Comparison of ENCODE assay signal across 8 cellular contexts in the genomic region with DNA sequence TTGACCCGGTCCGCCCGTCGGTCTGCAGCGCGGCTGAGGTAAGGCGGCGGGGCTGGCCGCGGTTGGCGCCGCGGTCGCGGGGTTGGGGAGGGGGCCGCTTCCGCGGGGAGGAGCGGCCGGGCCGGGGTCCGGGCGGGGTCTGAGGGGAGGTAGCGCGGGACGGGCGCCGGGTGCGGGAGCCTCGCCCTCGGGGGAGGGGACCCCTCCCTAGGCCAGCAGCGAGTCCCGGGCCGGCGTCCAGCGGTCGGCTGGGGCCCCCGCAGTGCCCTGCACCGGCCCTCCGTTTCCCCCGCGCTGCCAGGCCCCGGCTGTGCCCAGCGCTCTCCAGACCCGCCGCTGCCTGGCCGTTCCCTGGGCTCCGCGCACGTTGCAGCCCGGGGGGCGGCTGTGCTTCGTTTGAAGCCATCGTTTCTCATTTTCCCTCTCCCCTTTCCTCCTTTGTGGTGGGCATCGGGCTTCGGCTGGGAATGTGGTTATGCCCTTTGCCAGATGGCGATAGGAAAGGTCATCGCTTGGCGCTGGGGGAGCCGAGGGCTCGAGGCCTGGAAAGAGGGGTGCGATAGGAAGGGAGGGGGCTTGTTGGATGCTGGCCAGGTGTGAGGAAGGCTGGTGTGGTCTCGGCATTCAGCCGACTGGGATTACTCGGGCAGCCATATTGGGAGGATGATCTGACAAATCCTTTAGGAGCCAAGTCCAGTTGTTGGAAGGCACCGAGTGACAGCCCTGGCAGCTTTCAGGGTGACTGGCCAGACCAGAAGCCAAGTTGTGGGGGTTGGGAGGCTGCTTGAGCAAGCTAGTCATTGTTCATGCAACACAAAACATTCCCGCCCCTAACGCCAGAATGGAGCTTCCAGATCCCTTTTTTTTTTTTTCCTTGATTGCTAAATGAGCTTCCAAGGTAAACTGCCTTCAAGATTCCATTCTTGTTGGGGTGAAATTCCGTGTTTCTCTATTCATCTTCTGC. TPM values are rescaled to one million over a fixed set of nuclear protein-coding genes. Genes with fewer than 3 reads are reported as not detected.
DNase-seq lines count a peak whose midpoint lies in the region; ATAC-seq, FAIRE-seq and TF ChIP-seq lines count a peak whose summit lies in the region.

No MANE protein-coding gene starts in this region.

- H3K27me3 ChIP-seq in OCI-LY3 (ENCODE audit: low read depth, low read length), result no peaks in the 10 kb centered on the region
- peaks cover 8% of the 10 kb centered on the region for H3K27me3 ChIP-seq in neural progenitor cell

- TF ChIP-seq POLR2A in GM12892 (IDR thresholded peaks at IDR 0.05; ENCODE audit: low read depth, low read length), result no peak

- H3K36me3 Mint-ChIP-seq in activated naive CD8-positive, alpha-beta T cell treated with anti-CD3 and anti-CD28 coated beads, Interleukin-2, amount 50 U/mL, for 24 hours (ENCODE audit: low read depth), result no peaks in the 10 kb centered on the region
- no peaks in the 10 kb centered on the region for H3K36me3 Mint-ChIP-seq in glutamatergic neuron (ENCODE audit: unreplicated experiment)
- peaks cover 1% of the 10 kb centered on the region for H3K36me3 Mint-ChIP-seq in neural progenitor cell

- DNase-seq in GM12892 (ENCODE audit: insufficient read length) (peak; percentile 32), glutamatergic neuron (peak; percentile 62), neural progenitor cell (ENCODE audit: low spot score) (peak; percentile 82), NCI-H187 treated with DMSO at 0.1 percent for 48 hours (lab: John Stamatoyannopoulos, UW) (no peak)
- peak; percentile 23 for DNase-seq in activated naive CD8-positive, alpha-beta T cell treated with anti-CD3 and anti-CD28 coated beads, Interleukin-2, amount 50 U/mL, for 24 hours

- H3K4me1 Mint-ChIP-seq in activated naive CD8-positive, alpha-beta T cell treated with anti-CD3 and anti-CD28 coated beads, Interleukin-2, amount 50 U/mL, for 24 hours, result peaks cover 29% of the 10 kb centered on the region
- H3K4me1 Mint-ChIP-seq in glutamatergic neuron (ENCODE audit: low read depth, unreplicated experiment) (peaks cover 13% of the 10 kb centered on the region), neural progenitor cell (peaks cover 45% of the 10 kb centered on the region)

- H2AFZ ChIP-seq in OCI-LY3 (ENCODE audit: low read depth, low read length), result 0 out of 2 replicates have a peak overlapping the region, but pooled peaks have one; percentile 54
- H2AFZ ChIP-seq in neural progenitor cell (replicated peaks), result no peak overlapping the region

- H3K27ac ChIP-seq in 22Rv1 (peak overlapping the region; percentile 82), OCI-LY3 (ENCODE audit: low read length) (no peak overlapping the region), neural progenitor cell (no peak overlapping the region)

- H3K79me2 ChIP-seq in OCI-LY3 (ENCODE audit: low read length), result peaks cover 6% of the 10 kb centered on the region; the same call in 1 of the 2 replicates
- peaks cover 54% of the 10 kb centered on the region for H3K79me2 ChIP-seq in neural progenitor cell (ENCODE audit: low read depth)

- H3K4me2 ChIP-seq in OCI-LY3 (ENCODE audit: low read length) (peak overlapping the region; percentile 98), neural progenitor cell (peak overlapping the region; percentile 86)

- peak overlapping the region; percentile 77 for H3K4me3 Mint-ChIP-seq in activated naive CD8-positive, alpha-beta T cell treated with anti-CD3 and anti-CD28 coated beads, Interleukin-2, amount 50 U/mL, for 24 hours
- H3K4me3 Mint-ChIP-seq in glutamatergic neuron (ENCODE audit: unreplicated experiment), result peak overlapping the region; percentile 92
- peak overlapping the region; percentile 99 for H3K4me3 Mint-ChIP-seq in neural progenitor cell

- ATAC-seq in HG03196 (IDR thresholded peaks at IDR 0.05; ENCODE audit: unreplicated experiment), result peak; percentile 24
- no peak for ATAC-seq in activated naive CD8-positive, alpha-beta T cell treated with anti-CD3 and anti-CD28 coated beads, Interleukin-2, amount 50 U/mL, for 24 hours

- H3F3A ChIP-seq in neural progenitor cell (ENCODE audit: low read depth), result peaks cover 27% of the 10 kb centered on the region

- peak overlapping the region; percentile 32 for H3K27ac Mint-ChIP-seq in activated naive CD8-positive, alpha-beta T cell treated with anti-CD3 and anti-CD28 coated beads, Interleukin-2, amount 50 U/mL, for 24 hours
- H3K27ac Mint-ChIP-seq in glutamatergic neuron (ENCODE audit: unreplicated experiment) (peak overlapping the region; percentile 97), neural progenitor cell (peak overlapping the region; percentile 99)

- no peaks in the 10 kb centered on the region for H3K9me3 ChIP-seq in OCI-LY3 (ENCODE audit: insufficient read depth, low read length)
- H3K9me3 ChIP-seq in neural progenitor cell (ENCODE audit: low read depth), result no peaks in the 10 kb centered on the region

- H3K9ac ChIP-seq in OCI-LY3 (ENCODE audit: low read length) (peak overlapping the region; percentile 53), neural progenitor cell (peak overlapping the region; percentile 71)

- peak overlapping the region; percentile 95 for H3K4me3 ChIP-seq in OCI-LY3 (ENCODE audit: low read length)
- peak overlapping the region; percentile 78 for H3K4me3 ChIP-seq in neural progenitor cell

- no peak for FAIRE-seq in GM12892 (lab: Jason Lieb, UNC)

- H3K4me1 ChIP-seq in OCI-LY3 (ENCODE audit: low read length) (peaks cover 16% of the 10 kb centered on the region), neural progenitor cell (peaks cover 31% of the 10 kb centered on the region)

- peaks cover 6% of the 10 kb centered on the region for H3K27me3 Mint-ChIP-seq in activated naive CD8-positive, alpha-beta T cell treated with anti-CD3 and anti-CD28 coated beads, Interleukin-2, amount 50 U/mL, for 24 hours
- H3K27me3 Mint-ChIP-seq in glutamatergic neuron (ENCODE audit: unreplicated experiment) (peaks cover 16% of the 10 kb centered on the region), neural progenitor cell (ENCODE audit: insufficient read depth, low read depth) (peaks cover 5% of the 10 kb centered on the region)

- H3K36me3 ChIP-seq in OCI-LY3 (replicated peaks; ENCODE audit: low read depth, low read length) (no peaks in the 10 kb centered on the region), neural progenitor cell (no peaks in the 10 kb centered on the region)

- TF ChIP-seq CTCF in 22Rv1 (IDR thresholded peaks at IDR 0.05) (no peak), OCI-LY3 (IDR thresholded peaks at IDR 0.05; ENCODE audit: low read depth, low read length) (no peak), glutamatergic neuron (IDR thresholded peaks at IDR 0.05; ENCODE audit: partially characterized antibody, unreplicated experiment) (no peak), neural progenitor cell (IDR thresholded peaks at IDR 0.05) (no peak)

- no peaks in the 10 kb centered on the region for H3K9me3 Mint-ChIP-seq in activated naive CD8-positive, alpha-beta T cell treated with anti-CD3 and anti-CD28 coated beads, Interleukin-2, amount 50 U/mL, for 24 hours
- H3K9me3 Mint-ChIP-seq in glutamatergic neuron (ENCODE audit: unreplicated experiment) (peaks cover 7% of the 10 kb centered on the region), neural progenitor cell (no peaks in the 10 kb centered on the region)

- H4K20me1 ChIP-seq in OCI-LY3 (ENCODE audit: insufficient read depth, low read length) (no peaks in the 10 kb centered on the region), neural progenitor cell (ENCODE audit: low read depth) (peaks cover 50% of the 10 kb centered on the region)

RNA-seq across cellular contexts. Expression of gene KIF1B, which starts 0.8 kb away (rescaled TPM):
- polyA plus RNA-seq in GM12892 (2012; ENCODE audit: missing spikeins), result 3.4 TPM
- 261 TPM for total RNA-seq in glutamatergic neuron (ENCODE audit: unreplicated experiment)
- 49.8 and 52.0 TPM in 2 replicates for total RNA-seq in neural progenitor cell (ENCODE audit: low replicate concordance)

Comparison
In these comparisons a context has a peak if more than half of its experiments do, and no peak if none do; other contexts are left out.
1. H3K27ac Mint-ChIP-seq: peak in every context shown above with its lines; median percentile 99 in neural progenitor cell; 97 in glutamatergic neuron; 32 in activated naive CD8-positive, alpha-beta T cell treated with anti-CD3 and anti-CD28 coated beads, Interleukin-2, amount 50 U/mL, for 24 hours.